In the genomic region with DNA sequence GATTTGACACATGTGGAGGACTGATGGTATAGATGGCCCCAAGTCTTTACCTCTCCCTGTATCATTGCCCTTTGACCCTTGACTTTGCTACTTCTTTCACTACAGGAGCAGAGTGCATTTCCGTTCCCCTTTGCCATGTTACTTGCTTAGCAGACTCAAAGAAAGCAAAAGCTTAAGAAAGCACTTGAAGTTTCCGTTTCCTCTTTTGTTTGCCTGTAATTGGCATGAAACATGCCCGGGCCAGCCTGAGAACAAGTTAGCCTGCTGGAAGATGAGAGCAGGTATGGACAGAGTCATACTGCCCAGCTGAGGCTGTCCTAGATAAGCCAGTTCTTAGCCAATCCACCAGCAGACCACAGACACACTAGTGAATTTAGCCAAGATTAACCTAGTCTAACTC, we compare ENCODE assay signal across 1 cellular context.
TF ChIP-seq lines count a peak whose summit lies in the region.

No MANE protein-coding gene starts in this region.

TF ChIP-seq in HepG2, 621 proteins besides CTCF, POLR2A, EP300 and RAD21 (continued from another document):
- TF ChIP-seq, protein P1, sequence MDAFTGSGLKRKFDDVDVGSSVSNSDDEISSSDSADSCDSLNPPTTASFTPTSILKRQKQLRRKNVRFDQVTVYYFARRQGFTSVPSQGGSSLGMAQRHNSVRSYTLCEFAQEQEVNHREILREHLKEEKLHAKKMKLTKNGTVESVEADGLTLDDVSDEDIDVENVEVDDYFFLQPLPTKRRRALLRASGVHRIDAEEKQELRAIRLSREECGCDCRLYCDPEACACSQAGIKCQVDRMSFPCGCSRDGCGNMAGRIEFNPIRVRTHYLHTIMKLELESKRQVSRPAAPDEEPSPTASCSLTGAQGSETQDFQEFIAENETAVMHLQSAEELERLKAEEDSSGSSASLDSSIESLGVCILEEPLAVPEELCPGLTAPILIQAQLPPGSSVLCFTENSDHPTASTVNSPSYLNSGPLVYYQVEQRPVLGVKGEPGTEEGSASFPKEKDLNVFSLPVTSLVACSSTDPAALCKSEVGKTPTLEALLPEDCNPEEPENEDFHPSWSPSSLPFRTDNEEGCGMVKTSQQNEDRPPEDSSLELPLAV (CRISPR knock-in tag; conservative IDR thresholded peaks at IDR 0.05; ENCODE audit: low read depth), result no peak
- TF ChIP-seq, protein P2, sequence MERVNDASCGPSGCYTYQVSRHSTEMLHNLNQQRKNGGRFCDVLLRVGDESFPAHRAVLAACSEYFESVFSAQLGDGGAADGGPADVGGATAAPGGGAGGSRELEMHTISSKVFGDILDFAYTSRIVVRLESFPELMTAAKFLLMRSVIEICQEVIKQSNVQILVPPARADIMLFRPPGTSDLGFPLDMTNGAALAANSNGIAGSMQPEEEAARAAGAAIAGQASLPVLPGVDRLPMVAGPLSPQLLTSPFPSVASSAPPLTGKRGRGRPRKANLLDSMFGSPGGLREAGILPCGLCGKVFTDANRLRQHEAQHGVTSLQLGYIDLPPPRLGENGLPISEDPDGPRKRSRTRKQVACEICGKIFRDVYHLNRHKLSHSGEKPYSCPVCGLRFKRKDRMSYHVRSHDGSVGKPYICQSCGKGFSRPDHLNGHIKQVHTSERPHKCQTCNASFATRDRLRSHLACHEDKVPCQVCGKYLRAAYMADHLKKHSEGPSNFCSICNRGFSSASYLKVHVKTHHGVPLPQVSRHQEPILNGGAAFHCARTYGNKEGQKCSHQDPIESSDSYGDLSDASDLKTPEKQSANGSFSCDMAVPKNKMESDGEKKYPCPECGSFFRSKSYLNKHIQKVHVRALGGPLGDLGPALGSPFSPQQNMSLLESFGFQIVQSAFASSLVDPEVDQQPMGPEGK (CRISPR knock-in tag; IDR thresholded peaks at IDR 0.05), result no peak
- TF ChIP-seq CERS6 (CRISPR knock-in tag; IDR thresholded peaks at IDR 0.05), result no peak
- TF ChIP-seq TGIF2 (CRISPR knock-in tag; IDR thresholded peaks at IDR 0.05), result no peak
- no peak for TF ChIP-seq ZNF337 (CRISPR knock-in tag; IDR thresholded peaks at IDR 0.05; ENCODE audit: borderline replicate concordance, low read depth)
